In the genomic region with DNA sequence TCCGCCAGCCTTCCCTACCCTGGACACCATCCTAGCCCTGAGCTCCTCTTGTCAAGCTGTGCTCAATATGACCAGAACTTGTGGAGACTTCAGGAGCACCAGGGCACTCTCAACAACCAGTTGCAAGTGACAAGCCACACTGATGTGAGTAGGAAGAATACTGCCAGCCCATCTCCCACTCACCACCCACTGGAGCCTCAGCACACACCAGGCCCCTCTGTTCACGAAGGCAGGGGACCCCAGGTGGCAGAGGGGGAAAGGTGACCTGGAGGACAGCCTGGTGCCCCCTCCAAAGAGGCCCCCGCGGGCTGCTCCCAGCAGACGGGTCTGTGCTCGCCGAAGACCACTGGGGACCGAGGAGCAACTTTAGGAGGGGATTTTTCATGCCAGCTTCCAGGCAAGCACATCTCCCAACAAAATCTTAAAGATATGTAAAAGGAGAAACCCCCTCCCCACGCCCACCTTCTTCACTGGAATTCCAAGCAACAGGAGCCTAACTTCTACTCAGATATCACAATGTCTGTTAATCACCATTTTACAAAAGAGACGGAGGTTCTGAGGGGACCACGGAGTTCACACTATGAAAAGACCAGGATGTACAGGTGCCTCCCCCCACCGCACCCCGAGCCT, we compare ENCODE assay signal across 16 cellular contexts. TPM values are rescaled to one million over a fixed set of nuclear protein-coding genes. Genes with fewer than 3 reads are reported as not detected.
DNase-seq lines count a peak whose midpoint lies in the region; ATAC-seq and FAIRE-seq lines count a peak whose summit lies in the region.
"Had no signal": no experiment of that assay in that cellular context is flagged by ENCODE, and none has a peak within 500 bp of the region (broad histone marks: within the 10 kb centered on the region; RNA-seq: fewer than 3 reads in every experiment).

No MANE protein-coding gene starts in this region.

- ATAC-seq in HG02981 (IDR thresholded peaks at IDR 0.05; ENCODE audit: unreplicated experiment): no peak
- ATAC-seq in HG02870 (IDR thresholded peaks at IDR 0.05; ENCODE audit: unreplicated experiment): no peak
- ATAC-seq: activated CD8-positive, alpha-beta memory T cell treated with anti-CD3 and anti-CD28 coated beads, Interleukin-2, amount 10 ng/mL, durations not matched to agents 7 days and 5 days had no signal

- H3K9me3 Mint-ChIP-seq in activated naive CD4-positive, alpha-beta T cell treated with anti-CD3 and anti-CD28 coated beads for 36 hours: no peaks in the 10 kb centered on the region

- no peak for DNase-seq in activated naive CD4-positive, alpha-beta T cell treated with anti-CD3 and anti-CD28 coated beads for 36 hours
- DNase-seq in activated naive CD4-positive, alpha-beta T cell treated with Interleukin-2 at 50 U/mL for 16 hours: no peak
- DNase-seq in caudate nucleus (lab: John Stamatoyannopoulos, UW): peak in 9 of 61 donors; percentile 18 to 59 (median 30)
- peak; percentile 11 for DNase-seq in midbrain (lab: John Stamatoyannopoulos, UW)
- no peak for DNase-seq in urothelium cell line (ENCODE audit: low spot score)
- no peak for DNase-seq in 8988T
- DNase-seq: activated CD8-positive, alpha-beta memory T cell treated with anti-CD3 and anti-CD28 coated beads, Interleukin-2, amount 10 ng/mL, durations not matched to agents 7 days and 5 days; effector CD8-positive, alpha-beta T cell; SHP77 treated with DMSO at 0.1 percent for 48 hours; small intestine had no signal

- no peaks in the 10 kb centered on the region for H3K36me3 Mint-ChIP-seq in activated naive CD4-positive, alpha-beta T cell treated with anti-CD3 and anti-CD28 coated beads for 36 hours (ENCODE audit: low read depth)
- H3K36me3 Mint-ChIP-seq: activated CD8-positive, alpha-beta memory T cell treated with anti-CD3 and anti-CD28 coated beads, Interleukin-2, amount 10 ng/mL, durations not matched to agents 7 days and 5 days had no signal

- peaks cover 5% of the 10 kb centered on the region for H3K4me1 Mint-ChIP-seq in activated naive CD4-positive, alpha-beta T cell treated with anti-CD3 and anti-CD28 coated beads for 36 hours (ENCODE audit: low read depth)

- peak overlapping the region; percentile 59 for H3K27ac ChIP-seq in caudate nucleus (ENCODE audit: low read depth, low read length)
- H3K27ac ChIP-seq: KMS-11 had no signal

- H3K27me3 Mint-ChIP-seq in activated naive CD4-positive, alpha-beta T cell treated with anti-CD3 and anti-CD28 coated beads for 36 hours (ENCODE audit: low read depth): peaks cover 44% of the 10 kb centered on the region

- CTCF ChIA-PET in activated naive CD4-positive, alpha-beta T cell treated with anti-CD3 and anti-CD28 coated beads for 36 hours (lab: Charles Lee): no interaction called here

- H3K4me3 Mint-ChIP-seq in activated naive CD4-positive, alpha-beta T cell treated with anti-CD3 and anti-CD28 coated beads for 36 hours: peak overlapping the region; percentile 42
- H3K4me3 Mint-ChIP-seq: activated CD8-positive, alpha-beta memory T cell treated with anti-CD3 and anti-CD28 coated beads, Interleukin-2, amount 10 ng/mL, durations not matched to agents 7 days and 5 days had no signal

- FAIRE-seq in urothelium cell line (lab: Jason Lieb, UNC): peak; percentile 61
- FAIRE-seq: frontal cortex, small intestine, TTC549 had no signal

- H3K27ac Mint-ChIP-seq in activated naive CD4-positive, alpha-beta T cell treated with anti-CD3 and anti-CD28 coated beads for 36 hours: no peak overlapping the region
- H3K27ac Mint-ChIP-seq: activated CD8-positive, alpha-beta memory T cell treated with anti-CD3 and anti-CD28 coated beads, Interleukin-2, amount 10 ng/mL, durations not matched to agents 7 days and 5 days had no signal

- intact Hi-C loops in activated naive CD4-positive, alpha-beta T cell treated with anti-CD3 and anti-CD28 coated beads for 36 hours (cut with micrococcal nuclease): no loop called here

RNA-seq across cellular contexts. Expression of a gene that starts 1.0 kb away (rescaled TPM):
- not detected for total RNA-seq in activated naive CD4-positive, alpha-beta T cell treated with anti-CD3 and anti-CD28 coated beads for 36 hours
- total RNA-seq: activated CD8-positive, alpha-beta memory T cell treated with anti-CD3 and anti-CD28 coated beads, Interleukin-2, amount 10 ng/mL, durations not matched to agents 7 days and 5 days; Daoy had no signal
